Comparison of ENCODE assay signal across 23 cellular contexts in genomic region chr9:115596743-115597080, GRCh38.
DNase-seq lines count a peak whose midpoint lies in the region; ATAC-seq and TF ChIP-seq lines count a peak whose summit lies in the region.
"Had no signal": no experiment of that assay in that cellular context is flagged by ENCODE, and none has a peak within 500 bp of the region (broad histone marks: within the 10 kb centered on the region; RNA-seq: fewer than 3 reads in every experiment).

No MANE protein-coding gene starts in this region.

- H3K27me3 ChIP-seq in HUES64 (ENCODE audit: insufficient read depth, low read length) (no peaks in the 10 kb centered on the region), brain microvascular endothelial cell (replicated peaks) (no peaks in the 10 kb centered on the region)

- TF ChIP-seq POLR2A in lower leg skin (IDR thresholded peaks at IDR 0.05), result no peak

- DNase-seq in brain microvascular endothelial cell (no peak), lower leg skin (ENCODE audit: low spot score in 2 of 2) (no peak)
- no peak for DNase-seq in activated effector memory CD4-positive, alpha-beta T cell treated with anti-CD3 and anti-CD28 coated beads, Interleukin-2, amount 50 U/mL, for 16 hours
- DNase-seq: activated CD4-positive, CD25-positive, alpha-beta regulatory T cell; activated naive CD8-positive, alpha-beta T cell treated with anti-CD3 and anti-CD28 coated beads, Interleukin-2, amount 50 U/mL, for 24 hours; caudate nucleus; CD4-positive, alpha-beta T cell; DMS53; effector memory CD4-positive, alpha-beta T cell; hippocampal formation; kidney; MM.1S; NCI-H187 treated with DMSO at 0.1 percent for 48 hours; stimulated activated CD4-positive, alpha-beta T cell treated with anti-CD3 and anti-CD28 coated beads, Interleukin-15, amount 100 ng/mL, for 24 hours had no signal

- ATAC-seq in HG03565 (IDR thresholded peaks at IDR 0.05; ENCODE audit: unreplicated experiment) (no peak), GM19467 (IDR thresholded peaks at IDR 0.05; ENCODE audit: unreplicated experiment) (no peak)
- ATAC-seq: activated naive CD8-positive, alpha-beta T cell treated with anti-CD3 and anti-CD28 coated beads, Interleukin-2, amount 50 U/mL, for 24 hours; HepG2; natural killer cell treated with Interleukin-12 subunit alpha and Interleukin-12 subunit beta and Interleukin-15 and Interleukin-18, amount 100 ng/mL, for 72 hours; Right ventricle myocardium inferior; stimulated activated effector memory CD8-positive, alpha-beta T cell treated with anti-CD3 and anti-CD28 coated beads, Interleukin-12 subunit alpha, Interleukin-12 subunit beta, amount 100 ng/mL, for 72 hours had no signal

- H3K9me3 ChIP-seq in HUES64 (ENCODE audit: insufficient read depth, low read depth, low read length) (no peaks in the 10 kb centered on the region), mesodermal cell (ENCODE audit: control insufficient read depth, low read length) (no peaks in the 10 kb centered on the region)
- H3K9me3 ChIP-seq: prostate gland had no signal

- 44% methylated on average over 3 of the region's 4 CpGs for WGBS in HUES64
- WGBS in mesodermal cell (ENCODE audit: insufficient coverage in 2 of 2), 2 experiments, result 40% methylated on average over 1 of the region's 4 CpGs; no CpG with 5 or more reads in 1 of the 2 experiments
- WGBS in lower leg skin, 2 donors, result 45 to 52% methylated on average over 4 of the region's 4 CpGs

- intact Hi-C loops in lower leg skin (cut with DNase I; ENCODE audit: low total_unique reads), result no loop called here

- H3K4me3 ChIP-seq in HUES64 (ENCODE audit: low read length) (no peak overlapping the region), brain microvascular endothelial cell (ENCODE audit: low read depth, low read length) (peak overlapping the region; percentile 41), mesodermal cell (ENCODE audit: extremely low read depth, insufficient read depth, low read length, poor library complexity, severe bottlenecking) (peak overlapping the region; percentile 16), lower leg skin (ENCODE audit: low read depth, poor library complexity, severe bottlenecking) (no peak overlapping the region)
- H3K4me3 ChIP-seq: prostate gland had no signal

- H3K4me1 ChIP-seq in HUES64 (ENCODE audit: insufficient read depth, low read length) (peaks cover 21% of the 10 kb centered on the region), mesodermal cell (ENCODE audit: control insufficient read depth, insufficient read depth, low read length, poor library complexity, severe bottlenecking) (peaks cover 58% of the 10 kb centered on the region)

- H3K36me3 ChIP-seq in HUES64 (ENCODE audit: insufficient read depth, low read length) (no peaks in the 10 kb centered on the region), brain microvascular endothelial cell (replicated peaks) (no peaks in the 10 kb centered on the region), mesodermal cell (ENCODE audit: control insufficient read depth, insufficient read depth, low read length) (no peaks in the 10 kb centered on the region)
- H3K36me3 ChIP-seq: prostate gland had no signal

- TF ChIP-seq CTCF in brain microvascular endothelial cell (IDR thresholded peaks at IDR 0.05; ENCODE audit: low read depth, low read length, missing control alignments) (no peak), lower leg skin (IDR thresholded peaks at IDR 0.05) (no peak)

- peak overlapping the region; percentile 19; the same call in 1 of the 2 replicates for H3K27ac ChIP-seq in HUES64 (ENCODE audit: low read depth, low read length)
- H3K27ac ChIP-seq in brain microvascular endothelial cell, result peak overlapping the region; percentile 98
- H3K27ac ChIP-seq in mesodermal cell (ENCODE audit: low read depth, low read length, severe bottlenecking), result peak overlapping the region; percentile 58
- H3K27ac ChIP-seq: prostate gland had no signal

- in situ Hi-C loops in brain microvascular endothelial cell (cut with HindIII; ENCODE audit: low pct_ligation_motif_present, low sequenced_read_pairs), result no loop called here

- no peak overlapping the region for H3K9ac ChIP-seq in HUES64 (ENCODE audit: low read depth, low read length)

Comparison
In these comparisons a context has a peak if more than half of its experiments do, and no peak if none do; other contexts are left out.
1. H3K27ac ChIP-seq: peak in every context shown above with its lines; median percentile 98 in brain microvascular endothelial cell; 58 in mesodermal cell; 19 in HUES64.
2. H3K4me3 ChIP-seq: peak in brain microvascular endothelial cell (single experiment) and mesodermal cell (single experiment); none in HUES64 (single experiment) and lower leg skin (single experiment).